Comparison of ENCODE assay signal across 8 cellular contexts in the genomic region with DNA sequence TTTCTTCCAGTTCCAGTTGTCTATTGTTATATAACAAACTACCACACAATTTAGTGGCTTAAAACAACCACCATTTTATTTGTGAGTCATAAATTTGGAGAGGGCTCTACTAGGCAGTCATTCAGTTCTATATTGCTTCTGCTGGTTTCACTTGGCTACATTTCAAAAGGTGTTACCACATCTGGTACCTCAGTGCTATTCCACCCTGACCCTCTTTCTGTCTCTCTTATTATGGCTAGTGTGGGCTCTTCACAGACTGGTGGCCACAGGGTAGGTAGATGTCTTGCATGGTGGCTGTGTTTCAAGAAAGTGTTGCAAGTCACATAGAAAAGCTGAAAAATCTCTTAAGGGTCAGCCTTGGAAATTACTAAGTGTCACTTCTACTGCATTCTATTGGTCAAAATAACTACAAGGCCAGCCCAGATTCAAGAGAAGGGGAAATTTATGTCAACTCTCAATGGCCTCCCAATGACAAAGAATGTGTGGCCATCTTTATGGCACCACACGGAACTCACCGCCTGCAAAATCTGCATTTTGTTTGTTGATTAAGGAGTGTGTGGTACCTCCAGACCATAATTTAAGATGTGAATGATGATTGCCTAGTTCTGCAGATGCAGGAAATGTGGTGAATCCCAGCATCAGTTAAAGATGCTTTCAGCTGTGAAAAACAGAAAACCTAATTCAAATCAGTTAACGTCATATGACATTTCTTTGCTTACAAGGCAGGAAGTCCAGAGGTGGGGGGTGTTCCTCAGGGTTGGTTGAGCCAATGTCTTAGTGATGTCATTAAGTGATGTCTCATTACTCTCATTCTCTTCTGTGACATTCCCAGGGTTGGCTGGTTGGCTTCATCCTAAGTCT.
A peak's percentile ranks its signal among the peaks of the same experiment; 100 is the strongest.
DNase-seq lines count a peak whose midpoint lies in the region; ATAC-seq and TF ChIP-seq lines count a peak whose summit lies in the region.

No MANE protein-coding gene starts in this region.

- DNase-seq in activated T-cell treated with anti-CD3 and anti-CD28 coated beads for 24 hours (ENCODE audit: low read depth) (peak; percentile 45), dorsolateral prefrontal cortex (no peak), HAP-1 (ENCODE audit: low spot score in 2 of 2) (no peak), Right ventricle myocardium inferior (ENCODE audit: missing footprints) (no peak), GM03348 (ENCODE audit: low spot score) (no peak)
- DNase-seq in stimulated activated CD4-positive, alpha-beta T cell treated with anti-CD3 and anti-CD28 coated beads, Interleukin-4, amount 100 ng/mL, for 1 hour: peak; percentile 36

- H3K36me3 ChIP-seq in HAP-1 (replicated peaks): no peaks in the 10 kb centered on the region

- peaks cover 0 to 2% (median 0%) of the 10 kb centered on the region in 45 donors for H3K27me3 ChIP-seq in dorsolateral prefrontal cortex
- peaks cover 7% of the 10 kb centered on the region for H3K27me3 ChIP-seq in HAP-1 (ENCODE audit: low read depth)

- peak; percentile 47 for ATAC-seq in GM19351 (IDR thresholded peaks at IDR 0.05; ENCODE audit: unreplicated experiment)
- peak; percentile 36 for ATAC-seq in HG03108 (IDR thresholded peaks at IDR 0.05; ENCODE audit: unreplicated experiment)
- ATAC-seq in Right ventricle myocardium inferior: no peak

- H3K4me3 ChIP-seq in dorsolateral prefrontal cortex: no peak overlapping the region
- no peak overlapping the region for H3K4me3 ChIP-seq in HAP-1

- no peaks in the 10 kb centered on the region for H3K9me3 ChIP-seq in HAP-1

- in situ Hi-C loops in HAP-1 (cut with MboI; ENCODE audit: low sequenced_read_pairs): no loop called here

- no peak for TF ChIP-seq CTCF in dorsolateral prefrontal cortex (IDR thresholded peaks at IDR 0.05 in 54 of 56, conservative IDR thresholded peaks at IDR 0.05 in 2 of 56; ENCODE audit: low read depth in 1 of 56, partially characterized antibody in 56 of 56)

- intact Hi-C loops in dorsolateral prefrontal cortex (cut with DNase I): no loop called here
- intact Hi-C loops in Right ventricle myocardium inferior (cut with DNase I): no loop called here

- no peak overlapping the region for H3K27ac ChIP-seq in dorsolateral prefrontal cortex

- 0 out of 2 replicates have a peak, but pooled peaks cover under 1% of the 10 kb centered on the region for H3K4me1 ChIP-seq in HAP-1

Comparison
In these comparisons a context has a peak if more than half of its experiments do, and no peak if none do; other contexts are left out.
1. DNase-seq: peak in activated T-cell treated with anti-CD3 and anti-CD28 coated beads for 24 hours (single experiment) and stimulated activated CD4-positive, alpha-beta T cell treated with anti-CD3 and anti-CD28 coated beads, Interleukin-4, amount 100 ng/mL, for 1 hour (single experiment); none in dorsolateral prefrontal cortex (0 of 10), HAP-1 (0 of 2), Right ventricle myocardium inferior (single experiment) and GM03348 (single experiment).